Comparison of ENCODE assay signal across 8 cellular contexts in the genomic region with DNA sequence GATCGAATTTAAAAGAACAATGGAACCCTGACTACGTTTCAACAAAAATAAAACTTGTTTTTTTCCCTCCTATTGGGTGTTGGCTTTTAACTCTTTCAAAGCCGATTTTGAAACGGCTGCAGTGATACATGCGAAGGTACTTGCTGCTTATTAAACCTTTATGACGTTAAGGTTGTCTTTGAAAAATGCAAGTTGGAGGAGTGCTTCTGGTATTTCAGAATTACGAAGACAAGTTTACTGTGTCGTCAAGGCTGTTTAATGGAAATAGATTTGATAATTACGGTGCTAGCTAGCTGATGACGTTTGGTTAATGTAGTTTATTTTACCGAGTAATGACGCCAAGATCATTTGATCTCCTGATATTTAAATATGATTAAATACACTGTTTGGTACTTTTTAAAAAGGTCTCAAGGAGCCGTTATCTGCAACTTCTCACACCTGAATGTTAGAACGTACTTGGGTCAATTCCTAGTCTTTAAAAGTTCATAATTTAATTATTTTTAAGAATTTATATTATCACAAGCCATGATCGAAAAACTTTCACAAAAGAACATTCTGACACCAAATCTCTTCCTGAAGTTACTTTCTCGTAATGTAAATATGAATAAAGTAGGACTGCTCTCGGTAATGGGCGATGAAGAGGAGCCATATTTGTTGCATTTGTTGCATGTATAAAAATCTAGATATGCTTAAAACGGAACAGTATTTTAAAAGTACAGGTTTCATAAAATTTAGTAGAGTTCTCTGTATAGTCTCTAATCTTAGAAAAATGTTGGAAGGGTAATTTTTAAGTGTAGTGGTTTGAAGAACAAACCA. TPM values are rescaled to one million over a fixed set of nuclear protein-coding genes. Genes with fewer than 3 reads are reported as not detected.
DNase-seq lines count a peak whose midpoint lies in the region; ATAC-seq and TF ChIP-seq lines count a peak whose summit lies in the region.

No MANE protein-coding gene starts in this region.

- POLR2A ChIA-PET in activated B cell treated with CpG ODN at 0.5 μM for 24 hours (lab: Charles Lee): interaction anchor here (0.6 to 11.3 kb wide), 16 partner anchors 11 to 86 kb away, joined by 3 to 599 read pairs (median 44); partner anchors contain the start of gene CHD2

- H3K27me3 ChIP-seq in CD4-positive, CD25-positive, alpha-beta regulatory T cell (ENCODE audit: control insufficient read depth, insufficient read depth, low read length): no peaks in the 10 kb centered on the region
- H3K27me3 ChIP-seq in psoas muscle (ENCODE audit: insufficient read depth in 3 of 3, low read length in 2 of 3): no peaks in the 10 kb centered on the region

- 0% methylated on average over 19 of the region's 19 CpGs for WGBS in psoas muscle, 3 donors

- in situ Hi-C loops in KBM-7 (cut with MboI; ENCODE audit: low pct_unique_long_range_greater_than_20kb, low sequenced_read_pairs): no loop called here

- CTCF ChIA-PET in activated B cell treated with CpG ODN at 0.5 μM for 24 hours (lab: Charles Lee): interaction anchor here (0.8 to 2.9 kb wide), 3 partner anchors 13 to 75 kb away, joined by 3 to 38 read pairs (median 4); partner anchors contain the start of gene CHD2

- peaks cover 41% of the 10 kb centered on the region for H3K36me3 Mint-ChIP-seq in CD4-positive, CD25-positive, alpha-beta regulatory T cell
- peaks cover 54% of the 10 kb centered on the region for H3K36me3 Mint-ChIP-seq in activated B cell treated with CpG ODN at 0.5 μM for 24 hours (ENCODE audit: low read depth)

- H3K9me3 ChIP-seq in CD4-positive, CD25-positive, alpha-beta regulatory T cell (ENCODE audit: control insufficient read depth in 2 of 2, low read length in 2 of 2): no peaks in the 10 kb centered on the region
- H3K9me3 ChIP-seq in psoas muscle: no peaks in the 10 kb centered on the region

- H3K9me3 Mint-ChIP-seq in CD4-positive, CD25-positive, alpha-beta regulatory T cell: peaks cover 0 to 6% (median 0%) of the 10 kb centered on the region in 7 donors
- H3K9me3 Mint-ChIP-seq in activated B cell treated with CpG ODN at 0.5 μM for 24 hours: no peaks in the 10 kb centered on the region

- H3K4me1 ChIP-seq in CD4-positive, CD25-positive, alpha-beta regulatory T cell (ENCODE audit: control insufficient read depth, insufficient read depth, low read length, poor library complexity, severe bottlenecking): peaks cover 62% of the 10 kb centered on the region
- H3K4me1 ChIP-seq in psoas muscle: peaks cover 46% of the 10 kb centered on the region

- TF ChIP-seq CTCF in activated B cell treated with CpG ODN at 0.5 μM for 24 hours (IDR thresholded peaks at IDR 0.05) (no peak), fibroblast of the aortic adventitia (IDR thresholded peaks at IDR 0.05; ENCODE audit: insufficient read depth, low read length) (no peak), psoas muscle (IDR thresholded peaks at IDR 0.05) (no peak)

- peaks cover 44 to 60% (median 47%) of the 10 kb centered on the region in 4 donors for H3K4me1 Mint-ChIP-seq in CD4-positive, CD25-positive, alpha-beta regulatory T cell
- H3K4me1 Mint-ChIP-seq in activated B cell treated with CpG ODN at 0.5 μM for 24 hours: peaks cover 59% of the 10 kb centered on the region

- H3K4me3 Mint-ChIP-seq in CD4-positive, CD25-positive, alpha-beta regulatory T cell: peak overlapping the region; percentile 94 to 99 (median 96)
- H3K4me3 Mint-ChIP-seq in activated B cell treated with CpG ODN at 0.5 μM for 24 hours: peak overlapping the region; percentile 94

- peak overlapping the region; percentile 95 to 99 (median 97) for H3K27ac Mint-ChIP-seq in CD4-positive, CD25-positive, alpha-beta regulatory T cell
- peak overlapping the region; percentile 91 for H3K27ac Mint-ChIP-seq in activated B cell treated with CpG ODN at 0.5 μM for 24 hours

- intact Hi-C loops in activated B cell treated with CpG ODN at 0.5 μM for 24 hours (cut with micrococcal nuclease) (no loop called here), psoas muscle (cut with DNase I) (loop anchor here (1.0 to 5.0 kb wide), 2 partner anchors 17 to 72 kb away; no protein-coding TSS in a partner anchor)

- peak overlapping the region; percentile 100 for H3K27ac ChIP-seq in CD4-positive, CD25-positive, alpha-beta regulatory T cell (ENCODE audit: insufficient read depth, low read length, poor library complexity, severe bottlenecking)
- peak overlapping the region; percentile 98 for H3K27ac ChIP-seq in psoas muscle

- H3K4me3 ChIP-seq in CD4-positive, CD25-positive, alpha-beta regulatory T cell (ENCODE audit: low read depth, low read length): peak overlapping the region; percentile 100
- H3K4me3 ChIP-seq in fibroblast of the aortic adventitia (ENCODE audit: low read depth, low read length) (peak overlapping the region; percentile 69), psoas muscle (peak overlapping the region; percentile 83)

- H3K36me3 ChIP-seq in CD4-positive, CD25-positive, alpha-beta regulatory T cell (ENCODE audit: control insufficient read depth, insufficient read depth, low read length): peaks cover 39% of the 10 kb centered on the region
- H3K36me3 ChIP-seq in psoas muscle (ENCODE audit: insufficient read depth in 1 of 2, low read depth in 1 of 2): peaks cover 0 to 45% of the 10 kb centered on the region in 2 donors

- DNase-seq in CD4-positive, CD25-positive, alpha-beta regulatory T cell: peak; percentile 45 to 87 (median 75)
- DNase-seq in KBM-7: peak; percentile 54
- no peak for DNase-seq in activated B cell treated with CpG ODN at 0.5 μM for 24 hours
- DNase-seq in fibroblast of the aortic adventitia (ENCODE audit: low read depth): peak; percentile 70
- no peak for DNase-seq in psoas muscle
- no peak for DNase-seq in OCI-M2 (lab: John Stamatoyannopoulos, UW; ENCODE audit: unreplicated experiment)
- DNase-seq in 8988T: no peak

- peak; percentile 3 for ATAC-seq in CD4-positive, CD25-positive, alpha-beta regulatory T cell (ENCODE audit: low read depth in 2 of 2)
- no peak for ATAC-seq in activated B cell treated with CpG ODN at 0.5 μM for 24 hours (ENCODE audit: low read depth)
- no peak for ATAC-seq in psoas muscle
- no peak for ATAC-seq in GM18909 (IDR thresholded peaks at IDR 0.05; ENCODE audit: poor library complexity, unreplicated experiment)

- H3K27me3 Mint-ChIP-seq in CD4-positive, CD25-positive, alpha-beta regulatory T cell: peaks cover 19% of the 10 kb centered on the region
- H3K27me3 Mint-ChIP-seq in activated B cell treated with CpG ODN at 0.5 μM for 24 hours: no peaks in the 10 kb centered on the region

RNA-seq across cellular contexts. Expression of gene CHD2, which starts 16.3 kb away (rescaled TPM):
- 579 TPM for total RNA-seq in CD4-positive, CD25-positive, alpha-beta regulatory T cell
- 10 to 100 TPM; 44.3 to 52.1 (median 48.6) TPM for polyA plus RNA-seq in CD4-positive, CD25-positive, alpha-beta regulatory T cell
- total RNA-seq in activated B cell treated with CpG ODN at 0.5 μM for 24 hours: 249 and 298 TPM in 2 replicates
- 83.7 and 253 TPM in 2 replicates for total RNA-seq in fibroblast of the aortic adventitia (ENCODE audit: low replicate concordance)
- 10 to 100 TPM; 40.9 to 53.0 (median 49.4) TPM for total RNA-seq in psoas muscle
- polyA plus RNA-seq in psoas muscle: 10 to 100 TPM; 11.1 to 37.5 (median 12.9) TPM

Comparison
In these comparisons a context has a peak if more than half of its experiments do, and no peak if none do; other contexts are left out.
1. ATAC-seq: peak in CD4-positive, CD25-positive, alpha-beta regulatory T cell (2 of 2); none in activated B cell treated with CpG ODN at 0.5 μM for 24 hours (single experiment), psoas muscle (0 of 4) and GM18909 (single experiment).
2. DNase-seq: peak in CD4-positive, CD25-positive, alpha-beta regulatory T cell (3 of 3), KBM-7 (single experiment) and fibroblast of the aortic adventitia (single experiment); none in activated B cell treated with CpG ODN at 0.5 μM for 24 hours (single experiment), psoas muscle (0 of 2), OCI-M2 (single experiment) and 8988T (single experiment).
3. Peak in every context shown above with its lines, with median percentiles within 50 percentile points of each other: H3K4me3 ChIP-seq.